In the genomic region with DNA sequence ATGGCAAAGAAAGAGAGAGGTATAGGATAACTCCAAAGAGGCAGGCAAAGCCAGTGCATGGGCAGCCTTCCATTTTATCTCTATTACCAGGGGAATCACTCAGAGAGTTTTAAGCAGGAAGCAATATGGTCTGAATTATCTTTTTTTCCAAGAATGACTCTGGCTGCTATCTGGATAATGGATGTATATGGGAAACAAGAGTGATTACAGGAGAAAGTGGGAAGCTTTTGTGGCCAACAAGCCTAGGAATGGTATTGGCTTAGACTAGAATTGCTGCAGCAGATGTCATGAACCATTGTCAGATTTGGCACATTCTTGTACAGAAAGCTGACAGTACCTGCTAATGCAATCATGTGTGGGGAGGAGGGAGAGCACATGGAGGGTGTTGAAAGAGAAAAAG, we compare ENCODE assay signal across 18 cellular contexts.
"Had no signal": no experiment of that assay in that cellular context is flagged by ENCODE, and none has a peak within 500 bp of the region (broad histone marks: within the 10 kb centered on the region; RNA-seq: fewer than 3 reads in every experiment).

No MANE protein-coding gene starts in this region.

- H3K9me3 Mint-ChIP-seq: activated naive CD4-positive, alpha-beta T cell treated with anti-CD3 and anti-CD28 coated beads, Interleukin-2, amount 50 U/mL, for 24 hours had no signal

- DNase-seq: activated CD4-positive, alpha-beta T cell treated with anti-CD3 and anti-CD28 coated beads for 1 hour; activated gamma-delta T cell treated with Interleukin-2 at 50 U/mL for 16 hours; activated T-cell treated with anti-CD3 and anti-CD28 coated beads, Interleukin-2, amount 50 U/mL, for 1 hour; glutamatergic neuron; left ventricle myocardium inferior; midbrain; natural killer cell; sigmoid colon; stimulated activated CD4-positive, alpha-beta T cell treated with anti-CD3 and anti-CD28 coated beads, Interleukin-15, amount 100 ng/mL, for 24 hours; T-helper 9 cell; transverse colon had no signal

- H3K4me3 Mint-ChIP-seq: activated naive CD4-positive, alpha-beta T cell treated with anti-CD3 and anti-CD28 coated beads, Interleukin-2, amount 50 U/mL, for 24 hours; natural killer cell; stimulated activated memory B cell treated with anti-CD40 and anti-IgM and Interleukin-4, amounts not matched to agents 10 μg/mL and 1 μg/mL and 100 μg/mL, for 72 hours had no signal

- H3K4me2 ChIP-seq: hepatocyte, smooth muscle cell had no signal

- H3K36me3 Mint-ChIP-seq: activated naive CD4-positive, alpha-beta T cell treated with anti-CD3 and anti-CD28 coated beads, Interleukin-2, amount 50 U/mL, for 24 hours; natural killer cell; stimulated activated memory B cell treated with anti-CD40 and anti-IgM and Interleukin-4, amounts not matched to agents 10 μg/mL and 1 μg/mL and 100 μg/mL, for 72 hours had no signal

- H3K79me2 ChIP-seq: hepatocyte had no signal

- H3K27ac Mint-ChIP-seq: activated naive CD4-positive, alpha-beta T cell treated with anti-CD3 and anti-CD28 coated beads, Interleukin-2, amount 50 U/mL, for 24 hours; natural killer cell; stimulated activated memory B cell treated with anti-CD40 and anti-IgM and Interleukin-4, amounts not matched to agents 10 μg/mL and 1 μg/mL and 100 μg/mL, for 72 hours had no signal

- FAIRE-seq: frontal cortex had no signal

- H3K9me3 ChIP-seq: ascending aorta, left ventricle myocardium inferior, sigmoid colon, transverse colon had no signal

- H3K4me1 Mint-ChIP-seq: activated naive CD4-positive, alpha-beta T cell treated with anti-CD3 and anti-CD28 coated beads, Interleukin-2, amount 50 U/mL, for 24 hours; natural killer cell; stimulated activated memory B cell treated with anti-CD40 and anti-IgM and Interleukin-4, amounts not matched to agents 10 μg/mL and 1 μg/mL and 100 μg/mL, for 72 hours had no signal

- H3K27ac ChIP-seq: ascending aorta, epithelial cell of prostate, hepatocyte, left ventricle myocardium inferior, sigmoid colon, transverse colon had no signal

- H3K36me3 ChIP-seq: ascending aorta, left ventricle myocardium inferior, sigmoid colon, transverse colon had no signal

- H3K4me3 ChIP-seq: ascending aorta, hepatocyte, left ventricle myocardium inferior, sigmoid colon, smooth muscle cell, transverse colon had no signal

- ATAC-seq: natural killer cell; stimulated activated memory B cell treated with anti-CD40 and anti-IgM and Interleukin-4, amounts not matched to agents 10 μg/mL and 1 μg/mL and 100 μg/mL, for 72 hours had no signal

- H3K27me3 ChIP-seq: ascending aorta, hepatocyte, sigmoid colon, transverse colon had no signal

- H3K4me1 ChIP-seq: ascending aorta, left ventricle myocardium inferior had no signal

- H3K27me3 Mint-ChIP-seq: activated naive CD4-positive, alpha-beta T cell treated with anti-CD3 and anti-CD28 coated beads, Interleukin-2, amount 50 U/mL, for 24 hours; stimulated activated memory B cell treated with anti-CD40 and anti-IgM and Interleukin-4, amounts not matched to agents 10 μg/mL and 1 μg/mL and 100 μg/mL, for 72 hours had no signal

- H2AFZ ChIP-seq: hepatocyte had no signal
